ENCODE assay signal across 14 cellular contexts in genomic region chr5:36529142-36529541, GRCh38.
"Had no signal": no experiment of that assay in that cellular context is flagged by ENCODE, and none has a peak within 500 bp of the region (broad histone marks: within the 10 kb centered on the region; RNA-seq: fewer than 3 reads in every experiment).

No MANE protein-coding gene starts in this region.

- H3K27ac ChIP-seq: cardiac muscle cell, heart left ventricle, tibial artery, vagina had no signal

- H3K36me3 ChIP-seq: cardiac muscle cell, heart left ventricle, tibial artery, vagina had no signal

- ATAC-seq: heart left ventricle, left ventricle myocardium superior, right cardiac atrium had no signal

- H3K4me3 ChIP-seq: cardiac muscle cell, heart left ventricle, tibial artery, vagina had no signal

- H3K4me1 ChIP-seq: tibial artery, vagina had no signal

- DNase-seq: activated B cell treated with CpG ODN at 0.5 μM for 24 hours; activated CD4-positive, alpha-beta T cell treated with anti-CD3 and anti-CD28 coated beads, Interleukin-2, amount 50 U/mL, for 1 hour; activated naive CD4-positive, alpha-beta T cell treated with anti-CD3 and anti-CD28 coated beads, Interleukin-2, amount 10 ng/mL, durations not matched to agents 7 days and 5 days; activated T-cell treated with anti-CD3 and anti-CD28 coated beads for 4 hours; effector CD4-positive, alpha-beta T cell; heart left ventricle; left ventricle myocardium superior; mesendoderm; occipital lobe; right cardiac atrium; small intestine; tibial artery had no signal

- H3K9me3 ChIP-seq: heart left ventricle, tibial artery, vagina had no signal

- H3K27me3 ChIP-seq: cardiac muscle cell, heart left ventricle, tibial artery, vagina had no signal
